In genomic region chr20:31593221-31594001, GRCh38 we compare ENCODE assay signal across 8 cellular contexts. TPM values are rescaled to one million over a fixed set of nuclear protein-coding genes. Genes with fewer than 3 reads are reported as not detected.
DNase-seq lines count a peak whose midpoint lies in the region; ATAC-seq and TF ChIP-seq lines count a peak whose summit lies in the region.

No MANE protein-coding gene starts in this region.

- TF ChIP-seq CTCF in PC-3 (conservative IDR thresholded peaks at IDR 0.05; ENCODE audit: low read depth, low read length) (peak; percentile 25; the same call in 1 of the 2 replicates), fibroblast of lung (conservative IDR thresholded peaks at IDR 0.05 in 1 of 2, IDR thresholded peaks at IDR 0.05 in 1 of 2; ENCODE audit: low read depth in 1 of 2, low read length in 2 of 2) (no peak), gastrocnemius medialis (IDR thresholded peaks at IDR 0.05 in 4 of 5, conservative IDR thresholded peaks at IDR 0.05 in 1 of 5) (no peak)

- H2AFZ ChIP-seq in PC-3 (ENCODE audit: low read length): no peak overlapping the region
- H2AFZ ChIP-seq in fibroblast of lung (ENCODE audit: low read length): no peak overlapping the region

- H3K9me2 ChIP-seq in PC-3 (replicated peaks; ENCODE audit: low read length): no peaks in the 10 kb centered on the region

- peak overlapping the region; percentile 9; the same call in 1 of the 2 replicates for H3K4me3 ChIP-seq in PC-3 (ENCODE audit: low read length)
- no peak overlapping the region for H3K4me3 ChIP-seq in fibroblast of lung (replicated peaks in 1 of 4; ENCODE audit: control extremely low read depth in 1 of 4, insufficient read depth in 1 of 4, low read depth in 3 of 4, low read length in 4 of 4)
- no peak overlapping the region for H3K4me3 ChIP-seq in gastrocnemius medialis

- H3K4me2 ChIP-seq in PC-3 (ENCODE audit: low read length): peak overlapping the region; percentile 65
- H3K4me2 ChIP-seq in fibroblast of lung (ENCODE audit: extremely low read depth, insufficient read depth, low read length): peak overlapping the region; percentile 35

- H3K4me1 ChIP-seq in PC-3 (ENCODE audit: insufficient read depth, low read length) (peaks cover 38% of the 10 kb centered on the region), fibroblast of lung (ENCODE audit: control insufficient read depth, extremely low read depth, insufficient read depth, low read length) (peaks cover 27% of the 10 kb centered on the region), gastrocnemius medialis (no peaks in the 10 kb centered on the region)

- no peaks in the 10 kb centered on the region for H3K9me3 ChIP-seq in PC-3 (ENCODE audit: low read length)
- no peaks in the 10 kb centered on the region for H3K9me3 ChIP-seq in fibroblast of lung (ENCODE audit: control insufficient read depth, insufficient read depth, low read depth, low read length)
- H3K9me3 ChIP-seq in gastrocnemius medialis: no peaks in the 10 kb centered on the region

- in situ Hi-C loops in gastrocnemius medialis (cut with MboI; ENCODE audit: low sequenced_read_pairs in 4 of 4): no loop called here

- H3K36me3 ChIP-seq in PC-3 (ENCODE audit: low read depth, low read length) (no peaks in the 10 kb centered on the region), fibroblast of lung (ENCODE audit: control insufficient read depth, insufficient read depth, low read length) (no peaks in the 10 kb centered on the region), gastrocnemius medialis (no peaks in the 10 kb centered on the region)

- BruUV-seq in PC-3 (replicated peaks; lab: Mats Ljungman, UMichigan): no TSS peak

- intact Hi-C loops in PC-3 (cut with micrococcal nuclease) (loop anchor here (1.0 to 10.0 kb wide), 4 partner anchors 11 to 1821 kb away; no protein-coding TSS in a partner anchor), gastrocnemius medialis (cut with DNase I; ENCODE audit: low total_unique reads) (no loop called here)

- H3K79me2 ChIP-seq in PC-3 (ENCODE audit: low read length) (peaks cover 13% of the 10 kb centered on the region), fibroblast of lung (ENCODE audit: control insufficient read depth, insufficient read depth, low read length) (no peaks in the 10 kb centered on the region)

- H3K27me3 ChIP-seq in PC-3 (ENCODE audit: low read length): no peaks in the 10 kb centered on the region
- no peaks in the 10 kb centered on the region for H3K27me3 ChIP-seq in fibroblast of lung (ENCODE audit: control insufficient read depth, insufficient read depth, low read length)
- no peaks in the 10 kb centered on the region for H3K27me3 ChIP-seq in gastrocnemius medialis

- no peaks in the 10 kb centered on the region for H3F3A ChIP-seq in PC-3 (ENCODE audit: low read length, unreplicated experiment)

- POLR2A ChIA-PET in PC-3 (lab: Charles Lee; ENCODE audit: unreplicated experiment): interaction anchor here (0.6 to 1.5 kb wide), 10 partner anchors 11 to 52 kb away, joined by 3 to 62 read pairs (median 8); partner anchors contain the start of gene ID1

- H3K9ac ChIP-seq in PC-3 (ENCODE audit: low read length) (peak overlapping the region; percentile 56), fibroblast of lung (ENCODE audit: insufficient read depth, low read length) (peak overlapping the region; percentile 31)

- CTCF ChIA-PET in PC-3 (lab: Charles Lee): interaction anchor here (0.8 to 1.6 kb wide), 14 partner anchors 9 to 130 kb away, joined by 3 to 25 read pairs (median 6); partner anchors contain the start of gene ID1

- peak; percentile 93 for ATAC-seq in PC-3
- no peak for ATAC-seq in gastrocnemius medialis
- ATAC-seq in HG02970 (IDR thresholded peaks at IDR 0.05; ENCODE audit: low FRiP score, unreplicated experiment): no peak
- ATAC-seq in GM19397 (IDR thresholded peaks at IDR 0.05; ENCODE audit: unreplicated experiment): no peak

- no peak for TF ChIP-seq POLR2A in gastrocnemius medialis (IDR thresholded peaks at IDR 0.05)

- DNase-seq in DMS153 (lab: John Stamatoyannopoulos, UW) (peak; percentile 37), DMS153 treated with DMSO at 0.1 percent for 48 hours (lab: John Stamatoyannopoulos, UW; ENCODE audit: unreplicated experiment) (no peak), PC-3 (peak; percentile 99), fibroblast of lung (ENCODE audit: low read depth in 2 of 2) (peak; percentile 89 to 90), gastrocnemius medialis (no peak), UCSD-AML1 (lab: John Stamatoyannopoulos, UW; ENCODE audit: unreplicated experiment) (no peak)

- peak overlapping the region; percentile 84 for H3K27ac ChIP-seq in PC-3 (ENCODE audit: low read length)
- peak overlapping the region; percentile 97 for H3K27ac ChIP-seq in fibroblast of lung (ENCODE audit: insufficient read depth, low read length)
- H3K27ac ChIP-seq in gastrocnemius medialis: peak overlapping the region in 3 of 4 donors; percentile 5 to 52 (median 35)

- H4K20me1 ChIP-seq in PC-3 (ENCODE audit: low read length): no peaks in the 10 kb centered on the region
- H4K20me1 ChIP-seq in fibroblast of lung (ENCODE audit: control insufficient read depth, extremely low read depth, insufficient read depth, low read length): no peaks in the 10 kb centered on the region

RNA-seq across cellular contexts. Expression of gene ID1, which starts 11.7 kb away (rescaled TPM):
- total RNA-seq in PC-3 (2014; rRNA removed) (774 and 872 TPM in 2 replicates), fibroblast of lung (27.4 and 31.1 TPM in 2 replicates), gastrocnemius medialis (100 to 1,000 TPM; 115 to 206 (median 148) TPM)
- 14.5 and 62.4 TPM in 2 replicates for polyA plus RNA-seq in fibroblast of lung
- 14.5 and 72.5 TPM in 2 replicates for polyA plus RNA-seq in fibroblast of lung (2012)
- 4.3 and 12.7 TPM in 2 replicates for polyA minus RNA-seq in fibroblast of lung (ENCODE audit: low replicate concordance)

RNA-seq across cellular contexts. Expression of gene COX4I2, which starts 44.3 kb away (rescaled TPM):
- total RNA-seq in PC-3 (2014; rRNA removed): not detected in 2 replicates
- total RNA-seq in fibroblast of lung: not detected in 2 replicates
- not detected in 2 replicates for polyA plus RNA-seq in fibroblast of lung
- polyA plus RNA-seq in fibroblast of lung (2012): not detected in 2 replicates
- not detected in 2 replicates for polyA minus RNA-seq in fibroblast of lung (ENCODE audit: low replicate concordance)
- 10 to 100 TPM in 1 of 4 donors, 1 to 10 TPM in 3; 3.9 to 10.4 (median 4.3) TPM for total RNA-seq in gastrocnemius medialis

Comparison
In these comparisons a context has a peak if more than half of its experiments do, and no peak if none do; other contexts are left out.
1. DNase-seq: peak in DMS153 (single experiment), PC-3 (single experiment) and fibroblast of lung (2 of 2); none in DMS153 treated with DMSO at 0.1 percent for 48 hours (single experiment), gastrocnemius medialis (0 of 2) and UCSD-AML1 (single experiment).
2. H3K27ac ChIP-seq: peak in every context shown above with its lines; median percentile 97 in fibroblast of lung; 84 in PC-3; 35 in gastrocnemius medialis.